Comparison of ENCODE assay signal across 25 cellular contexts in the genomic region with DNA sequence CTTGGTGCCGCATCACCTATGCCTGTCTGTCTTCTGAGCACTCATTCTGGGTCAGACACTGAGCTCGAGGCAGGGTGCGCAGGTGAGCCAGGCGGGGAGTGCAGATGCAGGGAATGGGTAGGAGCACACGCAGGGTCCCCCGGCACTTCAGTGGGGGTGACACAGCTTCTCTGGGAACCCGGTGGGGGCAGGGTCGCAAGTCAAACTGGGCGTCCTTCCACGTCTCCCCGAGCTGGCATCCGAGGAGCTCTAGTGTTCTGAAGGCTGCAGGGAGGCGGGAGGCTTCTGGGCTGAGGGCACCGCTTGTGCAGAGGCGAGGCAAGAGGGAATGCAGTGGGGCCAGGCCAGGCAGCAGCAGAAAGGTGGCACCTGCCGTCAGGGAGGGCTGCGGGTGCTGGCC.
DNase-seq lines count a peak whose midpoint lies in the region; ATAC-seq, FAIRE-seq and TF ChIP-seq lines count a peak whose summit lies in the region.
"Had no signal": no experiment of that assay in that cellular context is flagged by ENCODE, and none has a peak within 500 bp of the region (broad histone marks: within the 10 kb centered on the region; RNA-seq: fewer than 3 reads in every experiment).

No MANE protein-coding gene starts in this region.

- no peak overlapping the region for H2AK9ac ChIP-seq in IMR-90 (replicated peaks; ENCODE audit: low read depth, low read length, poor library complexity)

- H3K36me3 Mint-ChIP-seq in endodermal cell (ENCODE audit: low read depth), result peaks cover 31% of the 10 kb centered on the region
- peaks cover 45% of the 10 kb centered on the region for H3K36me3 Mint-ChIP-seq in activated CD4-positive, alpha-beta T cell treated with anti-CD3 and anti-CD28 coated beads, Interleukin-2, amount 10 ng/mL, durations not matched to agents 24 days and 14 days (ENCODE audit: low read depth)

- TF ChIP-seq RAD21 in A549 (conservative IDR thresholded peaks at IDR 0.05 in 1 of 2, IDR thresholded peaks at IDR 0.05 in 1 of 2) (no peak), IMR-90 (IDR thresholded peaks at IDR 0.05; ENCODE audit: low read length) (no peak)

- peak overlapping the region; percentile 15 for H3K27ac Mint-ChIP-seq in endodermal cell
- H3K27ac Mint-ChIP-seq in activated CD4-positive, alpha-beta T cell treated with anti-CD3 and anti-CD28 coated beads, Interleukin-2, amount 10 ng/mL, durations not matched to agents 24 days and 14 days, result no peak overlapping the region

- H2BK5ac ChIP-seq in IMR-90 (ENCODE audit: low read depth, low read length, poor library complexity, severe bottlenecking), result no peak overlapping the region

- H3K27me3 Mint-ChIP-seq in endodermal cell (ENCODE audit: insufficient read depth), result no peaks in the 10 kb centered on the region
- H3K27me3 Mint-ChIP-seq in activated CD4-positive, alpha-beta T cell treated with anti-CD3 and anti-CD28 coated beads, Interleukin-2, amount 10 ng/mL, durations not matched to agents 24 days and 14 days, result no peaks in the 10 kb centered on the region
- H3K27me3 Mint-ChIP-seq: IgD-negative memory B cell had no signal

- ATAC-seq in A549 (no peak), IMR-90 (ENCODE audit: low read depth) (no peak)

- WGBS in A549 (ENCODE audit: missing lambda C conversion rate), result 90% methylated on average over 17 of the region's 17 CpGs
- 96% methylated on average over 8 of the region's 17 CpGs; no CpG with 5 or more reads in 1 of the 2 experiments for WGBS in IMR-90 (ENCODE audit: extremely low coverage in 2 of 2, insufficient read length in 1 of 2), 2 experiments
- 94% methylated on average over 9 to 17 of the region's 17 CpGs for WGBS in endodermal cell (ENCODE audit: insufficient coverage in 1 of 2, insufficient read length in 1 of 2), 2 experiments

- H3K9me3 ChIP-seq in A549 (no peaks in the 10 kb centered on the region), IMR-90 (ENCODE audit: control insufficient read depth, insufficient read depth, low read length) (no peaks in the 10 kb centered on the region), endodermal cell (ENCODE audit: control insufficient read depth, low read length) (no peaks in the 10 kb centered on the region)
- H3K9me3 ChIP-seq: SK-N-SH, testis, uterus had no signal

- no peak overlapping the region for H2BK20ac ChIP-seq in IMR-90 (ENCODE audit: low read depth, low read length)

- no peaks in the 10 kb centered on the region for H4K20me1 ChIP-seq in IMR-90 (ENCODE audit: insufficient read depth, low read length)

- no peak overlapping the region for H3K18ac ChIP-seq in IMR-90 (ENCODE audit: low read depth, low read length)

- no peak for TF ChIP-seq POLR2A in A549 (IDR thresholded peaks at IDR 0.05; ENCODE audit: low read length)
- TF ChIP-seq POLR2A in IMR-90 (IDR thresholded peaks at IDR 0.05; ENCODE audit: low read depth, low read length), result no peak

- peak overlapping the region; percentile 19 for H2AFZ ChIP-seq in IMR-90 (replicated peaks; ENCODE audit: low read length, poor library complexity)

- no peak overlapping the region for H3K9ac ChIP-seq in IMR-90 (ENCODE audit: low read depth, low read length)
- no peak overlapping the region for H3K9ac ChIP-seq in endodermal cell (ENCODE audit: extremely low read depth, low read length, poor library complexity, severe bottlenecking)
- H3K9ac ChIP-seq: SK-N-SH had no signal

- H3K27ac ChIP-seq in A549, result peak overlapping the region; percentile 22 to 94; a peak in 4 of 6 replicates
- H3K27ac ChIP-seq in IMR-90 (ENCODE audit: insufficient read depth, low read length), result no peak overlapping the region
- no peak overlapping the region for H3K27ac ChIP-seq in endodermal cell (ENCODE audit: low read depth, low read length)
- H3K27ac ChIP-seq: C4-2B, testis, uterus had no signal

- dilution Hi-C loops in IMR-90 (cut with HindIII; ENCODE audit: low sequenced_read_pairs, unreplicated experiment), result no loop called here

- H2AK5ac ChIP-seq in IMR-90 (ENCODE audit: low read depth, low read length), result no peak overlapping the region

- H3K4me1 ChIP-seq in A549, result peaks cover 45% of the 10 kb centered on the region
- H3K4me1 ChIP-seq in IMR-90 (ENCODE audit: control insufficient read depth, insufficient read depth, low read length), result no peaks in the 10 kb centered on the region
- no peaks in the 10 kb centered on the region for H3K4me1 ChIP-seq in endodermal cell (ENCODE audit: control insufficient read depth, insufficient read depth, low read length)
- H3K4me1 ChIP-seq: uterus had no signal

- H3K4me3 ChIP-seq in A549 (no peak overlapping the region), IMR-90 (ENCODE audit: insufficient read depth, low read depth, low read length) (no peak overlapping the region), endodermal cell (ENCODE audit: low read length) (no peak overlapping the region)
- H3K4me3 ChIP-seq: dorsolateral prefrontal cortex, smooth muscle cell, testis, uterus had no signal

- no peaks in the 10 kb centered on the region for H3K9me3 Mint-ChIP-seq in endodermal cell
- no peaks in the 10 kb centered on the region for H3K9me3 Mint-ChIP-seq in activated CD4-positive, alpha-beta T cell treated with anti-CD3 and anti-CD28 coated beads, Interleukin-2, amount 10 ng/mL, durations not matched to agents 24 days and 14 days
- H3K9me3 Mint-ChIP-seq: activated naive CD4-positive, alpha-beta T cell treated with anti-CD3 and anti-CD28 coated beads for 36 hours; IgD-negative memory B cell had no signal

- DNase-seq in A549 (ENCODE audit: low read depth in 1 of 2, low spot score in 1 of 2) (no peak), IMR-90 (no peak), endodermal cell (no peak), posterior vena cava (ENCODE audit: low spot score) (peak; percentile 67), OCI-M1 (lab: John Stamatoyannopoulos, UW) (no peak), Kasumi-1 (lab: John Stamatoyannopoulos, UW) (no peak)
- DNase-seq in activated CD4-positive, alpha-beta T cell treated with anti-CD3 and anti-CD28 coated beads, Interleukin-2, amount 10 ng/mL, durations not matched to agents 24 days and 14 days, result no peak
- DNase-seq: activated CD4-positive, alpha-beta T cell treated with anti-CD3 and anti-CD28 coated beads, Interleukin-2, amount 50 U/mL, for 4 hours; activated naive CD4-positive, alpha-beta T cell treated with anti-CD3 and anti-CD28 coated beads for 36 hours; central memory CD4-positive, alpha-beta T cell; EL; kidney glomerular epithelial cell; NCI-H2081 treated with DMSO at 0.1 percent for 48 hours; nucleus accumbens; SK-N-SH; stimulated activated CD4-positive, alpha-beta T cell treated with anti-CD3 and anti-CD28 coated beads, Interleukin-2, amount 100 ng/mL, for 24 hours; T1000; testis; uterus had no signal

- POLR2A ChIA-PET in A549 (lab: Yijun Ruan, JAX), result no interaction called here
- POLR2A ChIA-PET in IMR-90 (lab: Charles Lee; ENCODE audit: unreplicated experiment), result no interaction called here

- TF ChIP-seq EP300 in A549 (IDR thresholded peaks at IDR 0.05), result no peak

- no peaks in the 10 kb centered on the region for H3K4me1 Mint-ChIP-seq in endodermal cell
- peaks cover 11% of the 10 kb centered on the region for H3K4me1 Mint-ChIP-seq in activated CD4-positive, alpha-beta T cell treated with anti-CD3 and anti-CD28 coated beads, Interleukin-2, amount 10 ng/mL, durations not matched to agents 24 days and 14 days

- no peak overlapping the region for H3K56ac ChIP-seq in IMR-90 (ENCODE audit: extremely low read depth, insufficient read depth, low read length)

- no peak overlapping the region for H3K4me2 ChIP-seq in A549
- no peak overlapping the region for H3K4me2 ChIP-seq in IMR-90 (ENCODE audit: low read depth, low read length)
- H3K4me2 ChIP-seq: SK-N-SH, smooth muscle cell had no signal

- no peak overlapping the region for H4K8ac ChIP-seq in IMR-90 (ENCODE audit: low read depth in 2 of 2, low read length in 2 of 2)

- no peak overlapping the region for H4K5ac ChIP-seq in IMR-90 (ENCODE audit: low read depth, low read length)

- H2BK15ac ChIP-seq in IMR-90 (ENCODE audit: low read depth, low read length), result no peak overlapping the region

- FAIRE-seq in A549 (lab: Jason Lieb, UNC), result no peak
- FAIRE-seq: astrocyte, D721Med had no signal

- H3K27me3 ChIP-seq in IMR-90 (ENCODE audit: control insufficient read depth, insufficient read depth, low read length) (no peaks in the 10 kb centered on the region), endodermal cell (ENCODE audit: control insufficient read depth, insufficient read depth, low read length, poor library complexity, severe bottlenecking) (no peaks in the 10 kb centered on the region)
- H3K27me3 ChIP-seq: dorsolateral prefrontal cortex, testis, uterus had no signal

- no peak overlapping the region for H3K4ac ChIP-seq in IMR-90 (ENCODE audit: low read depth, low read length)

- H3K36me3 ChIP-seq in IMR-90 (ENCODE audit: control insufficient read depth, insufficient read depth, low read length) (peaks cover 27% of the 10 kb centered on the region), endodermal cell (ENCODE audit: control insufficient read depth, insufficient read depth, low read length) (peaks cover 7% of the 10 kb centered on the region)
- H3K36me3 ChIP-seq: uterus had no signal

- no peak overlapping the region for H4K91ac ChIP-seq in IMR-90 (ENCODE audit: insufficient read depth, low read depth, low read length)

- no peak overlapping the region for H2BK120ac ChIP-seq in IMR-90 (ENCODE audit: low read depth, low read length)

- no TSS peak for BruUV-seq in IMR-90 (replicated peaks; lab: Mats Ljungman, UMichigan)

- in situ Hi-C loops in IMR-90 (cut with MboI; ENCODE audit: low sequenced_read_pairs), result loop anchor here (10.0 kb wide), 1 partner anchor 156 kb away; no protein-coding TSS in a partner anchor

- H3K4me3 Mint-ChIP-seq in endodermal cell, result no peak overlapping the region
- no peak overlapping the region for H3K4me3 Mint-ChIP-seq in activated CD4-positive, alpha-beta T cell treated with anti-CD3 and anti-CD28 coated beads, Interleukin-2, amount 10 ng/mL, durations not matched to agents 24 days and 14 days
- H3K4me3 Mint-ChIP-seq: activated naive CD4-positive, alpha-beta T cell treated with anti-CD3 and anti-CD28 coated beads for 36 hours had no signal

- no peak overlapping the region for H3K14ac ChIP-seq in IMR-90 (replicated peaks; ENCODE audit: low read depth, low read length)

- CTCF ChIA-PET in A549 (lab: Yijun Ruan, JAX) (interaction anchor here (1.0 to 20.8 kb wide), 4 partner anchors 8 to 392 kb away, joined by 4 to 356 read pairs (median 86); no protein-coding TSS in a partner anchor), IMR-90 (lab: Yijun Ruan, JAX) (interaction anchor here (0.5 to 0.6 kb wide), 2 partner anchors 15 to 286 kb away, joined by 3 read pairs; no protein-coding TSS in a partner anchor)

- peaks cover 5% of the 10 kb centered on the region; the same call in 1 of the 2 replicates for H3K9me1 ChIP-seq in IMR-90 (ENCODE audit: insufficient read depth, low read length)

- H3K23ac ChIP-seq in IMR-90 (ENCODE audit: low read depth, low read length), result no peak overlapping the region

- no peaks in the 10 kb centered on the region; a peak in 1 of 4 replicates for H3K79me1 ChIP-seq in IMR-90 (ENCODE audit: low read depth in 1 of 2, low read length in 2 of 2)

- intact Hi-C loops in IMR-90 (cut with micrococcal nuclease), result no loop called here
- intact Hi-C loops in posterior vena cava (cut with DNase I), result loop anchor here (5.0 to 10.0 kb wide), 3 partner anchors 78 to 148 kb away; a partner anchor contains a TSS
- intact Hi-C loops in activated CD4-positive, alpha-beta T cell treated with anti-CD3 and anti-CD28 coated beads, Interleukin-2, amount 10 ng/mL, durations not matched to agents 24 days and 14 days (cut with micrococcal nuclease), result no loop called here

- TF ChIP-seq CTCF in A549 (IDR thresholded peaks at IDR 0.05) (no peak), IMR-90 (conservative IDR thresholded peaks at IDR 0.05; ENCODE audit: low read depth, low read length) (no peak), endodermal cell (conservative IDR thresholded peaks at IDR 0.05) (no peak)

Comparison
In these comparisons a context has a peak if more than half of its experiments do, and no peak if none do; other contexts are left out.
1. H3K27ac ChIP-seq: peak in A549 (2 of 2); none in IMR-90 (single experiment) and endodermal cell (single experiment).
2. intact Hi-C loops: an anchor here in posterior vena cava (5.0 to 10.0 kb wide); none called in IMR-90 and activated CD4-positive, alpha-beta T cell treated with anti-CD3 and anti-CD28 coated beads, Interleukin-2, amount 10 ng/mL, durations not matched to agents 24 days and 14 days.